Comparison of ENCODE assay signal across 1 cellular context in genomic region chr10:127398967-127399350, GRCh38.
TF ChIP-seq lines count a peak whose summit lies in the region.

No MANE protein-coding gene starts in this region.

TF ChIP-seq in SK-N-SH, 30 proteins besides CTCF, POLR2A, EP300 and RAD21 (continued from another document):
- TF ChIP-seq, protein P1, sequence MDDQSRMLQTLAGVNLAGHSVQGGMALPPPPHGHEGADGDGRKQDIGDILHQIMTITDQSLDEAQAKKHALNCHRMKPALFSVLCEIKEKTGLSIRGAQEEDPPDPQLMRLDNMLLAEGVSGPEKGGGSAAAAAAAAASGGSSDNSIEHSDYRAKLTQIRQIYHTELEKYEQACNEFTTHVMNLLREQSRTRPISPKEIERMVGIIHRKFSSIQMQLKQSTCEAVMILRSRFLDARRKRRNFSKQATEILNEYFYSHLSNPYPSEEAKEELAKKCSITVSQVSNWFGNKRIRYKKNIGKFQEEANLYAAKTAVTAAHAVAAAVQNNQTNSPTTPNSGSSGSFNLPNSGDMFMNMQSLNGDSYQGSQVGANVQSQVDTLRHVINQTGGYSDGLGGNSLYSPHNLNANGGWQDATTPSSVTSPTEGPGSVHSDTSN (IDR thresholded peaks at IDR 0.05) = no peak
- TF ChIP-seq POLR2AphosphoS5 (IDR thresholded peaks at IDR 0.05; ENCODE audit: low read depth, low read length) (no peak), FOSL2 (IDR thresholded peaks at IDR 0.05; ENCODE audit: borderline replicate concordance, low read depth) (no peak), ZBTB33 (IDR thresholded peaks at IDR 0.05; ENCODE audit: borderline replicate concordance, low read depth) (no peak)
